27 cellular contexts compared by ENCODE assay signal in the genomic region with DNA sequence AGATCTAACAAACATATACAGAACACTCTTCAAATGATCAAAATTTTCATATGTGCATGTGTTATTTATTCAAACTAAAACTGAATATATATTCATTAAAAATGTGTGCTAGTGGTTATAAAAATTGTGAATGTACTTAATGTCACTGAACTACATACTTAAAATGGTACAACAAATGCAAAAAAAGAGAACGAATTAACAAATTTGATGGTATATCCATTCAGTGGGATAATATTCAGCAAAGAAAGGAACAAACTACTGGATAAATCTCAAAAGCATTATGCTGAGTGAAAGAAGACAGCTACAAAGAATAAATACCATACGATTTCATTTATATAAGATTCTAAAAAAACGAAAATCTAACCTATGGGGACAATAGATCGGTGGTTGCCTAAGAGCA.
"Had no signal": no experiment of that assay in that cellular context is flagged by ENCODE, and none has a peak within 500 bp of the region (broad histone marks: within the 10 kb centered on the region; RNA-seq: fewer than 3 reads in every experiment).

No MANE protein-coding gene starts in this region.

- H3K4me1 ChIP-seq: neural progenitor cell, parathyroid adenoma, psoas muscle, right lobe of liver, sigmoid colon, thyroid gland, upper lobe of left lung had no signal

- H3K79me2 ChIP-seq: parathyroid adenoma had no signal

- H2AFZ ChIP-seq: neural progenitor cell, parathyroid adenoma had no signal

- H3K4me3 ChIP-seq: neural progenitor cell, ovary, psoas muscle, right lobe of liver, sigmoid colon, stomach, thoracic aorta, thyroid gland, tibial nerve, upper lobe of left lung, vagina had no signal

- ATAC-seq: naive thymus-derived CD4-positive, alpha-beta T cell; natural killer cell; psoas muscle; right cardiac atrium; right lobe of liver; stimulated activated effector memory CD8-positive, alpha-beta T cell treated with anti-CD3 and anti-CD28 coated beads, Interleukin-12 subunit alpha, Interleukin-12 subunit beta, amount 100 ng/mL, for 72 hours; stimulated activated naive B cell treated with anti-CD40 and anti-IgM and Interleukin-4, amounts not matched to agents 10 μg/mL and 1 μg/mL and 100 μg/mL, for 72 hours had no signal

- H3K27ac ChIP-seq: neural progenitor cell, ovary, parathyroid adenoma, psoas muscle, right lobe of liver, sigmoid colon, stomach, thoracic aorta, thyroid gland, tibial nerve, upper lobe of left lung, vagina had no signal

- H3K36me3 ChIP-seq: neural progenitor cell, ovary, right lobe of liver, sigmoid colon, thoracic aorta, thyroid gland, upper lobe of left lung, vagina had no signal

- DNase-seq: naive thymus-derived CD4-positive, alpha-beta T cell; natural killer cell; occipital lobe; ovary; posterior cingulate gyrus; psoas muscle; right cardiac atrium; right lobe of liver; sigmoid colon; small intestine; stimulated activated CD4-positive, alpha-beta T cell treated with anti-CD3 and anti-CD28 coated beads, Interleukin-15, amount 100 ng/mL, for 24 hours; stimulated activated CD4-positive, alpha-beta T cell treated with anti-CD3 and anti-CD28 coated beads, Interleukin-2, amount 100 ng/mL, for 24 hours; stimulated activated CD4-positive, alpha-beta T cell treated with anti-CD3 and anti-CD28 coated beads, Interleukin-2, amount 100 ng/mL, for 48 hours; stimulated activated CD4-positive, alpha-beta T cell treated with anti-CD3 and anti-CD28 coated beads, Interleukin-4, amount 100 ng/mL, for 24 hours; stimulated activated naive B cell treated with anti-CD40 and anti-IgM and Interleukin-4, amounts not matched to agents 10 μg/mL and 1 μg/mL and 100 μg/mL, for 72 hours; stimulated activated naive CD4-positive, alpha-beta T cell treated with Interleukin-2 at 50 U/mL for 16 hours; stomach; thyroid gland; trophoblast cell; upper lobe of left lung had no signal

- H3K9me3 ChIP-seq: ovary, right lobe of liver, stomach, thyroid gland, vagina had no signal

- H3K9ac ChIP-seq: neural progenitor cell, parathyroid adenoma had no signal

- H3K4me2 ChIP-seq: neural progenitor cell had no signal

- FAIRE-seq: urothelium cell line had no signal

- H3K27me3 ChIP-seq: neural progenitor cell, ovary, right lobe of liver, sigmoid colon, stomach, thyroid gland, tibial nerve, upper lobe of left lung, vagina had no signal
